2 cellular contexts compared by ENCODE assay signal in genomic region chr6:94559829-94560537, GRCh38.
TF ChIP-seq lines count a peak whose summit lies in the region.

No MANE protein-coding gene starts in this region.

TF ChIP-seq in WTC11, 78 proteins besides CTCF, POLR2A, EP300 and RAD21:
- no peak for TF ChIP-seq AFF4 (CRISPR knock-in tag; IDR thresholded peaks at IDR 0.05; ENCODE audit: borderline replicate concordance)

TF ChIP-seq in HepG2, 621 proteins besides CTCF, POLR2A, EP300 and RAD21:
- TF ChIP-seq BCL6 (CRISPR knock-in tag; IDR thresholded peaks at IDR 0.05): no peak
- TF ChIP-seq ZNF451 (CRISPR knock-in tag; IDR thresholded peaks at IDR 0.05): no peak
- no peak for TF ChIP-seq NR1H2 (CRISPR knock-in tag; IDR thresholded peaks at IDR 0.05; ENCODE audit: borderline replicate concordance, low read depth)
- TF ChIP-seq ZBTB2 (CRISPR knock-in tag; IDR thresholded peaks at IDR 0.05; ENCODE audit: low read depth): no peak
- TF ChIP-seq NR2F1 (CRISPR knock-in tag; IDR thresholded peaks at IDR 0.05): no peak
- TF ChIP-seq ZNF773 (CRISPR knock-in tag; IDR thresholded peaks at IDR 0.05; ENCODE audit: borderline replicate concordance): no peak
- no peak for TF ChIP-seq SKIL (CRISPR knock-in tag; IDR thresholded peaks at IDR 0.05; ENCODE audit: borderline replicate concordance)
- no peak for TF ChIP-seq DNMT1 (CRISPR knock-in tag; IDR thresholded peaks at IDR 0.05)
- no peak for TF ChIP-seq ZUFSP (CRISPR knock-in tag; IDR thresholded peaks at IDR 0.05; ENCODE audit: borderline replicate concordance)
